8 cellular contexts compared by ENCODE assay signal in genomic region chr7:131057015-131057518, GRCh38.
DNase-seq lines count a peak whose midpoint lies in the region; ATAC-seq and TF ChIP-seq lines count a peak whose summit lies in the region.

No MANE protein-coding gene starts in this region.

- peaks cover 0 to 27% (median 0%) of the 10 kb centered on the region in 9 donors for H3K36me3 ChIP-seq in heart right ventricle
- H3K36me3 ChIP-seq in stomach = peaks cover 0 to 11% (median 0%) of the 10 kb centered on the region in 4 donors
- H3K36me3 ChIP-seq in GM23338 (ENCODE audit: insufficient read depth) = no peaks in the 10 kb centered on the region; the same call in 1 of the 2 replicates
- no peaks in the 10 kb centered on the region for H3K36me3 ChIP-seq in neural progenitor cell

- no peak overlapping the region for H3K4me2 ChIP-seq in GM23338
- no peak overlapping the region for H3K4me2 ChIP-seq in neural progenitor cell

- DNase-seq in GM12865 (ENCODE audit: low read depth) = peak; percentile 59
- DNase-seq in activated B cell treated with CpG ODN at 0.5 μM for 24 hours = no peak
- peak in 1 of 2 donors; percentile 38 for DNase-seq in heart right ventricle
- no peak for DNase-seq in stomach
- no peak for DNase-seq in GM23338 (ENCODE audit: low spot score)
- DNase-seq in neural progenitor cell (ENCODE audit: low spot score) = no peak
- no peak for DNase-seq in progenitor cell of endocrine pancreas (ENCODE audit: low spot score, unreplicated experiment)

- no peaks in the 10 kb centered on the region for H3F3A ChIP-seq in GM23338 (replicated peaks; ENCODE audit: low read depth)
- H3F3A ChIP-seq in neural progenitor cell (ENCODE audit: low read depth) = no peaks in the 10 kb centered on the region

- H3K4me3 ChIP-seq in GM12865 (ENCODE audit: low read depth, low read length) (no peak overlapping the region), heart right ventricle (no peak overlapping the region), stomach (peak overlapping the region in 1 of 4 donors; percentile 3), GM23338 (no peak overlapping the region), neural progenitor cell (no peak overlapping the region)

- no peak for TF ChIP-seq EP300 in stomach (IDR thresholded peaks at IDR 0.05)

- no peak overlapping the region for H3K9ac ChIP-seq in neural progenitor cell

- H3K9me3 Mint-ChIP-seq in activated B cell treated with CpG ODN at 0.5 μM for 24 hours (no peaks in the 10 kb centered on the region), GM23338 (peaks cover 30% of the 10 kb centered on the region), neural progenitor cell (peaks cover 5% of the 10 kb centered on the region), progenitor cell of endocrine pancreas (ENCODE audit: low read depth) (no peaks in the 10 kb centered on the region)

- peak overlapping the region; percentile 97 for H3K27ac Mint-ChIP-seq in activated B cell treated with CpG ODN at 0.5 μM for 24 hours
- H3K27ac Mint-ChIP-seq in GM23338 = no peak overlapping the region
- H3K27ac Mint-ChIP-seq in neural progenitor cell = no peak overlapping the region
- no peak overlapping the region for H3K27ac Mint-ChIP-seq in progenitor cell of endocrine pancreas

- 32 to 48% methylated on average over 6 of the region's 6 CpGs for WGBS in heart right ventricle, 2 donors
- 1 to 10% (median 2%) methylated on average over 6 of the region's 6 CpGs for WGBS in stomach, 5 donors

- H3K79me2 ChIP-seq in GM23338 (replicated peaks; ENCODE audit: insufficient read depth) (peaks cover 13% of the 10 kb centered on the region), neural progenitor cell (ENCODE audit: low read depth) (no peaks in the 10 kb centered on the region)

- H3K27ac ChIP-seq in heart right ventricle (peak overlapping the region in 9 of 10 donors; percentile 2 to 81 (median 68)), stomach (peak overlapping the region; percentile 66 to 89 (median 83)), GM23338 (ENCODE audit: low read depth) (no peak overlapping the region), neural progenitor cell (no peak overlapping the region)

- H4K20me1 ChIP-seq in GM23338 (replicated peaks; ENCODE audit: insufficient read depth) (no peaks in the 10 kb centered on the region), neural progenitor cell (ENCODE audit: low read depth) (no peaks in the 10 kb centered on the region)

- no peaks in the 10 kb centered on the region for H3K9me3 ChIP-seq in heart right ventricle
- H3K9me3 ChIP-seq in stomach = no peaks in the 10 kb centered on the region
- H3K9me3 ChIP-seq in neural progenitor cell (ENCODE audit: low read depth) = no peaks in the 10 kb centered on the region

- ATAC-seq in HG02798 (IDR thresholded peaks at IDR 0.05; ENCODE audit: poor library complexity, unreplicated experiment) (peak; percentile 54), activated B cell treated with CpG ODN at 0.5 μM for 24 hours (ENCODE audit: low read depth) (peak; percentile 59), heart right ventricle (peak in 7 of 8 donors; percentile 24 to 59 (median 48)), GM23338 (no peak)

- TF ChIP-seq POLR2A in stomach (IDR thresholded peaks at IDR 0.05) = no peak

- CTCF ChIA-PET in activated B cell treated with CpG ODN at 0.5 μM for 24 hours (lab: Charles Lee) = interaction anchor here (1.3 to 2.7 kb wide), 4 partner anchors 12 to 160 kb away, joined by 3 to 13 read pairs (median 6); no protein-coding TSS in a partner anchor

- TF ChIP-seq CTCF in GM12865 (IDR thresholded peaks at IDR 0.05; ENCODE audit: insufficient read depth, low read depth, low read length, missing control alignments) = no peak
- TF ChIP-seq CTCF in activated B cell treated with CpG ODN at 0.5 μM for 24 hours (IDR thresholded peaks at IDR 0.05) = no peak
- TF ChIP-seq CTCF in heart right ventricle (IDR thresholded peaks at IDR 0.05) = no peak
- no peak for TF ChIP-seq CTCF in stomach (IDR thresholded peaks at IDR 0.05)
- TF ChIP-seq CTCF in GM23338 (conservative IDR thresholded peaks at IDR 0.05; ENCODE audit: low read depth in 2 of 2) = no peak
- TF ChIP-seq CTCF in neural progenitor cell (IDR thresholded peaks at IDR 0.05) = no peak
- TF ChIP-seq CTCF in progenitor cell of endocrine pancreas (IDR thresholded peaks at IDR 0.05; ENCODE audit: unreplicated experiment) = no peak

- H2AFZ ChIP-seq in GM23338 (no peak overlapping the region), neural progenitor cell (replicated peaks) (no peak overlapping the region)

- H3K27me3 ChIP-seq in heart right ventricle (no peaks in the 10 kb centered on the region), stomach (no peaks in the 10 kb centered on the region), GM23338 (ENCODE audit: insufficient read depth) (no peaks in the 10 kb centered on the region), neural progenitor cell (no peaks in the 10 kb centered on the region)

- intact Hi-C loops in activated B cell treated with CpG ODN at 0.5 μM for 24 hours (cut with micrococcal nuclease) = loop anchor here (2.0 kb wide), 1 partner anchor 50 kb away; no protein-coding TSS in a partner anchor
- intact Hi-C loops in heart right ventricle (cut with DNase I) = no loop called here
- intact Hi-C loops in stomach (cut with DNase I; ENCODE audit: low total_unique reads) = no loop called here

- peaks cover 40% of the 10 kb centered on the region for H3K36me3 Mint-ChIP-seq in activated B cell treated with CpG ODN at 0.5 μM for 24 hours (ENCODE audit: low read depth)
- peaks cover 49% of the 10 kb centered on the region for H3K36me3 Mint-ChIP-seq in GM23338 (ENCODE audit: low read depth)
- no peaks in the 10 kb centered on the region for H3K36me3 Mint-ChIP-seq in neural progenitor cell
- H3K36me3 Mint-ChIP-seq in progenitor cell of endocrine pancreas (ENCODE audit: insufficient read depth) = no peaks in the 10 kb centered on the region

- H3K27me3 Mint-ChIP-seq in activated B cell treated with CpG ODN at 0.5 μM for 24 hours = no peaks in the 10 kb centered on the region
- H3K27me3 Mint-ChIP-seq in GM23338 (ENCODE audit: insufficient read depth, low read depth, poor library complexity) = peaks cover 2% of the 10 kb centered on the region
- no peaks in the 10 kb centered on the region for H3K27me3 Mint-ChIP-seq in neural progenitor cell (ENCODE audit: insufficient read depth, low read depth)
- H3K27me3 Mint-ChIP-seq in progenitor cell of endocrine pancreas = no peaks in the 10 kb centered on the region

- H3K4me1 ChIP-seq in heart right ventricle = peaks cover 26 to 83% (median 69%) of the 10 kb centered on the region in 9 donors
- peaks cover 35 to 81% (median 63%) of the 10 kb centered on the region in 4 donors for H3K4me1 ChIP-seq in stomach
- H3K4me1 ChIP-seq in GM23338 (ENCODE audit: insufficient read depth) = no peaks in the 10 kb centered on the region
- H3K4me1 ChIP-seq in neural progenitor cell = no peaks in the 10 kb centered on the region

- no peaks in the 10 kb centered on the region for H3K9me2 ChIP-seq in GM23338 (ENCODE audit: insufficient read depth)

- H3K4me1 Mint-ChIP-seq in activated B cell treated with CpG ODN at 0.5 μM for 24 hours (peaks cover 79% of the 10 kb centered on the region), GM23338 (no peaks in the 10 kb centered on the region; the same call in 2 of the 3 replicates), neural progenitor cell (no peaks in the 10 kb centered on the region), progenitor cell of endocrine pancreas (ENCODE audit: low read depth) (no peaks in the 10 kb centered on the region)

- H3K4me3 Mint-ChIP-seq in activated B cell treated with CpG ODN at 0.5 μM for 24 hours (peak overlapping the region; percentile 76), GM23338 (no peak overlapping the region), neural progenitor cell (no peak overlapping the region), progenitor cell of endocrine pancreas (ENCODE audit: low read depth) (no peak overlapping the region)

- POLR2A ChIA-PET in activated B cell treated with CpG ODN at 0.5 μM for 24 hours (lab: Charles Lee) = interaction anchor here (0.7 to 2.3 kb wide), 12 partner anchors 9 to 365 kb away, joined by 3 to 19 read pairs (median 5); no protein-coding TSS in a partner anchor

TF ChIP-seq in GM23338, 12 proteins besides CTCF, POLR2A, EP300 and RAD21 (continues in another document):
- no peak for TF ChIP-seq JUNB (IDR thresholded peaks at IDR 0.05; ENCODE audit: unreplicated experiment)
- TF ChIP-seq REST (IDR thresholded peaks at IDR 0.05; ENCODE audit: unreplicated experiment) = no peak
- no peak for TF ChIP-seq POLR2AphosphoS5 (IDR thresholded peaks at IDR 0.05; ENCODE audit: low read depth)
- TF ChIP-seq CREB1 (CRISPR knock-in tag; IDR thresholded peaks at IDR 0.05; ENCODE audit: low read depth) = no peak
- TF ChIP-seq EZH2 (IDR thresholded peaks at IDR 0.05; ENCODE audit: low read depth, unreplicated experiment) = no peak
- TF ChIP-seq STAT1 (IDR thresholded peaks at IDR 0.05; ENCODE audit: unreplicated experiment) = no peak

Comparison
In these comparisons a context has a peak if more than half of its experiments do, and no peak if none do; other contexts are left out.
1. H3K27ac ChIP-seq: peak in heart right ventricle (9 of 10) and stomach (5 of 5); none in GM23338 (single experiment) and neural progenitor cell (single experiment).